In genomic region chr17:75870228-75870627, GRCh38 we compare ENCODE assay signal across 8 cellular contexts. TPM values are rescaled to one million over a fixed set of nuclear protein-coding genes. Genes with fewer than 3 reads are reported as not detected.
DNase-seq lines count a peak whose midpoint lies in the region; ATAC-seq and TF ChIP-seq lines count a peak whose summit lies in the region.
"Not testable (repeated sequence)": the region's sequence is repeated elsewhere in the genome, so short reads cannot be mapped to it uniquely, and the experiment has no call there.

No MANE protein-coding gene starts in this region.

- not testable (repeated sequence) for H3K4me3 Mint-ChIP-seq in T-helper 2 cell treated with Interferon-gamma antibody and Interleukin-4, amounts not matched to agents 5 μg/mL and 100 μg/mL, for 36 hours; neural progenitor cell; stimulated activated effector memory CD8-positive, alpha-beta T cell treated with anti-CD3 and anti-CD28 coated beads, Interleukin-12 subunit alpha, Interleukin-12 subunit beta, amount 100 ng/mL, for 72 hours

- H3K4me1 ChIP-seq in esophagus squamous epithelium (peaks cover 36 to 76% (median 67%) of the 10 kb centered on the region in 3 donors), left lung (peaks cover 20 to 34% of the 10 kb centered on the region in 2 donors), transverse colon (peaks cover 34 to 55% (median 42%) of the 10 kb centered on the region in 4 donors)
- H3K4me1 ChIP-seq in neural progenitor cell = not testable (repeated sequence)

- not testable (repeated sequence) for TF ChIP-seq EP300 in transverse colon (IDR thresholded peaks at IDR 0.05; ENCODE audit: low read depth)

- H3K36me3 Mint-ChIP-seq in T-helper 2 cell treated with Interferon-gamma antibody and Interleukin-4, amounts not matched to agents 5 μg/mL and 100 μg/mL, for 36 hours (ENCODE audit: low read depth); neural progenitor cell; stimulated activated effector memory CD8-positive, alpha-beta T cell treated with anti-CD3 and anti-CD28 coated beads, Interleukin-12 subunit alpha, Interleukin-12 subunit beta, amount 100 ng/mL, for 72 hours: not testable (repeated sequence)

- H3K27me3 Mint-ChIP-seq in T-helper 2 cell treated with Interferon-gamma antibody and Interleukin-4, amounts not matched to agents 5 μg/mL and 100 μg/mL, for 36 hours (ENCODE audit: low read depth); neural progenitor cell (ENCODE audit: insufficient read depth, low read depth): not testable (repeated sequence)

- H3K79me2 ChIP-seq in neural progenitor cell (ENCODE audit: low read depth) = not testable (repeated sequence)

- in situ Hi-C loops in transverse colon (cut with MboI; ENCODE audit: low pct_ligation_motif_present in 1 of 4, low pct_unique_long_range_greater_than_20kb in 1 of 4, low sequenced_read_pairs in 3 of 4) = not testable (repeated sequence)

- not testable (repeated sequence) for TF ChIP-seq CTCF in AG04450 (IDR thresholded peaks at IDR 0.05; ENCODE audit: low read depth, low read length); esophagus squamous epithelium (IDR thresholded peaks at IDR 0.05); left lung (IDR thresholded peaks at IDR 0.05); neural progenitor cell (IDR thresholded peaks at IDR 0.05); transverse colon (IDR thresholded peaks at IDR 0.05)

- CTCF ChIA-PET in AG04450 (lab: Charles Lee) = interaction anchor here (1.0 kb wide), 1 partner anchor 7 kb away, joined by 4 read pairs; no protein-coding TSS in a partner anchor

- H3K4me2 ChIP-seq in neural progenitor cell = not testable (repeated sequence)

- not testable (repeated sequence) for H3K9me3 ChIP-seq in AG04450 (ENCODE audit: control insufficient read depth, insufficient read depth, low read length); esophagus squamous epithelium; left lung; neural progenitor cell (ENCODE audit: low read depth); transverse colon

- H3F3A ChIP-seq in neural progenitor cell (ENCODE audit: low read depth) = not testable (repeated sequence)

- not testable (repeated sequence) for H3K9me3 Mint-ChIP-seq in T-helper 2 cell treated with Interferon-gamma antibody and Interleukin-4, amounts not matched to agents 5 μg/mL and 100 μg/mL, for 36 hours; neural progenitor cell; stimulated activated effector memory CD8-positive, alpha-beta T cell treated with anti-CD3 and anti-CD28 coated beads, Interleukin-12 subunit alpha, Interleukin-12 subunit beta, amount 100 ng/mL, for 72 hours

- not testable (repeated sequence) for ATAC-seq in left lung; stimulated activated effector memory CD8-positive, alpha-beta T cell treated with anti-CD3 and anti-CD28 coated beads, Interleukin-12 subunit alpha, Interleukin-12 subunit beta, amount 100 ng/mL, for 72 hours

- not testable (repeated sequence) for H4K20me1 ChIP-seq in neural progenitor cell (ENCODE audit: low read depth)

- H3K36me3 ChIP-seq in esophagus squamous epithelium (peaks cover 8 to 18% (median 13%) of the 10 kb centered on the region in 3 donors), left lung (peaks cover 0 to 16% of the 10 kb centered on the region in 2 donors)
- H3K36me3 ChIP-seq in neural progenitor cell, transverse colon: not testable (repeated sequence)

- peaks cover 18% of the 10 kb centered on the region for H3K4me1 Mint-ChIP-seq in T-helper 2 cell treated with Interferon-gamma antibody and Interleukin-4, amounts not matched to agents 5 μg/mL and 100 μg/mL, for 36 hours (ENCODE audit: low read depth)
- H3K4me1 Mint-ChIP-seq in neural progenitor cell = peaks cover 26% of the 10 kb centered on the region
- H3K4me1 Mint-ChIP-seq in stimulated activated effector memory CD8-positive, alpha-beta T cell treated with anti-CD3 and anti-CD28 coated beads, Interleukin-12 subunit alpha, Interleukin-12 subunit beta, amount 100 ng/mL, for 72 hours = peaks cover 13% of the 10 kb centered on the region

- intact Hi-C loops in esophagus squamous epithelium (cut with DNase I); left lung (cut with DNase I); transverse colon (cut with DNase I; ENCODE audit: low total_unique reads): not testable (repeated sequence)

- DNase-seq in AG04450 (ENCODE audit: low read depth, low spot score); T-helper 2 cell treated with Interferon-gamma antibody and Interleukin-4, amounts not matched to agents 5 μg/mL and 100 μg/mL, for 36 hours (ENCODE audit: low spot score); caudate nucleus (lab: John Stamatoyannopoulos, UW); esophagus squamous epithelium (lab: John Stamatoyannopoulos, UW); left lung; neural progenitor cell (ENCODE audit: low spot score); stimulated activated effector memory CD8-positive, alpha-beta T cell treated with anti-CD3 and anti-CD28 coated beads, Interleukin-12 subunit alpha, Interleukin-12 subunit beta, amount 100 ng/mL, for 72 hours (ENCODE audit: low spot score in 2 of 2); transverse colon: not testable (repeated sequence)

- not testable (repeated sequence) for TF ChIP-seq POLR2A in esophagus squamous epithelium (IDR thresholded peaks at IDR 0.05); transverse colon (IDR thresholded peaks at IDR 0.05)

- H3K9ac ChIP-seq in neural progenitor cell = not testable (repeated sequence)

- peak overlapping the region; percentile 37 for H3K4me3 ChIP-seq in AG04450 (ENCODE audit: low read depth, low read length)
- H3K4me3 ChIP-seq in esophagus squamous epithelium = peak overlapping the region in 3 of 4 donors; percentile 14 to 60 (median 33)
- not testable (repeated sequence) for H3K4me3 ChIP-seq in left lung, neural progenitor cell
- peak overlapping the region in 2 of 4 donors; percentile 1 to 2 for H3K4me3 ChIP-seq in transverse colon

- 47 to 55% methylated on average over 8 to 10 of the region's 10 CpGs for WGBS in esophagus squamous epithelium, 2 donors
- 68% methylated on average over 10 of the region's 10 CpGs; no CpG with 5 or more reads in 1 of the 2 donors for WGBS in transverse colon (ENCODE audit: low coverage in 1 of 2), 2 donors

- H2AFZ ChIP-seq in neural progenitor cell (replicated peaks) = peak overlapping the region; percentile 75

- not testable (repeated sequence) for H3K27ac ChIP-seq in AG04450 (ENCODE audit: low read depth, low read length); neural progenitor cell
- H3K27ac ChIP-seq in caudate nucleus (ENCODE audit: low read depth, low read length) (peak overlapping the region; percentile 99), esophagus squamous epithelium (peak overlapping the region; percentile 69 to 98 (median 96)), left lung (peak overlapping the region; percentile 67 to 85), transverse colon (peak overlapping the region; percentile 81 to 94 (median 90))

- H3K27ac Mint-ChIP-seq in T-helper 2 cell treated with Interferon-gamma antibody and Interleukin-4, amounts not matched to agents 5 μg/mL and 100 μg/mL, for 36 hours = peak overlapping the region; percentile 21
- peak overlapping the region; percentile 68 for H3K27ac Mint-ChIP-seq in neural progenitor cell
- H3K27ac Mint-ChIP-seq in stimulated activated effector memory CD8-positive, alpha-beta T cell treated with anti-CD3 and anti-CD28 coated beads, Interleukin-12 subunit alpha, Interleukin-12 subunit beta, amount 100 ng/mL, for 72 hours = peak overlapping the region; percentile 4

- H3K27me3 ChIP-seq in AG04450 (ENCODE audit: control insufficient read depth, insufficient read depth, low read length); esophagus squamous epithelium; left lung; neural progenitor cell; transverse colon: not testable (repeated sequence)

- POLR2A ChIA-PET in AG04450 (lab: Yijun Ruan, JAX) = interaction anchor here (1.0 kb wide), 1 partner anchor 15 kb away, joined by 5 read pairs; the partner anchor contains the start of gene WBP2

RNA-seq across cellular contexts. Expression of gene TRIM47, which starts 8.2 kb away (rescaled TPM):
- polyA plus RNA-seq in AG04450 (2011; rRNA removed) = 5.7 and 9.2 TPM in 2 replicates
- polyA minus RNA-seq in AG04450 (2011; rRNA and poly(A)+ RNA removed) = 8.8 and 13.8 TPM in 2 replicates
- total RNA-seq in esophagus squamous epithelium (10 to 100 TPM; 19.5 to 33.4 (median 25.5) TPM), left lung (10 to 100 TPM; 43.0 to 63.8 TPM), neural progenitor cell (ENCODE audit: low replicate concordance) (0.90 and 1.3 TPM in 2 replicates), transverse colon (100 to 1,000 TPM in 1 of 4 donors, 10 to 100 TPM in 3; 38.6 to 118 (median 41.0) TPM)

RNA-seq across cellular contexts. Expression of gene WBP2, which starts 15.1 kb away (rescaled TPM):
- polyA plus RNA-seq in AG04450 (2011; rRNA removed) = 33.3 and 35.3 TPM in 2 replicates
- 30.2 and 36.0 TPM in 2 replicates for polyA minus RNA-seq in AG04450 (2011; rRNA and poly(A)+ RNA removed)
- total RNA-seq in esophagus squamous epithelium = 10 to 100 TPM; 24.9 to 44.2 (median 36.9) TPM
- 100 to 1,000 TPM; 119 to 132 TPM for total RNA-seq in left lung
- 20.9 and 23.8 TPM in 2 replicates for total RNA-seq in neural progenitor cell (ENCODE audit: low replicate concordance)
- total RNA-seq in transverse colon = 10 to 100 TPM; 27.7 to 75.1 (median 56.8) TPM

RNA-seq across cellular contexts. Expression of gene UNC13D, which starts 26.0 kb away (rescaled TPM):
- 0.11 and 0.16 TPM in 2 replicates for polyA plus RNA-seq in AG04450 (2011; rRNA removed)
- 0.14 and 0.56 TPM in 2 replicates for polyA minus RNA-seq in AG04450 (2011; rRNA and poly(A)+ RNA removed)
- total RNA-seq in esophagus squamous epithelium = 10 to 100 TPM; 16.5 to 21.5 (median 16.9) TPM
- total RNA-seq in left lung = 10 to 100 TPM; 60.5 to 91.4 TPM
- 0.09 and 0.96 TPM in 2 replicates for total RNA-seq in neural progenitor cell (ENCODE audit: low replicate concordance)
- total RNA-seq in transverse colon = 10 to 100 TPM in 3 of 4 donors, 1 to 10 TPM in 1; 3.0 to 48.3 (median 16.2) TPM

RNA-seq across cellular contexts. Expression of gene TRIM65, which starts 26.5 kb away (rescaled TPM):
- 6.5 and 8.7 TPM in 2 replicates for polyA plus RNA-seq in AG04450 (2011; rRNA removed)
- 6.3 and 8.6 TPM in 2 replicates for polyA minus RNA-seq in AG04450 (2011; rRNA and poly(A)+ RNA removed)
- total RNA-seq in esophagus squamous epithelium (10 to 100 TPM; 17.3 to 24.6 (median 19.6) TPM), left lung (10 to 100 TPM; 26.3 to 35.1 TPM), neural progenitor cell (ENCODE audit: low replicate concordance) (17.2 and 36.3 TPM in 2 replicates), transverse colon (10 to 100 TPM; 16.8 to 21.7 (median 20.5) TPM)

RNA-seq across cellular contexts. Expression of gene MRPL38, which starts 34.5 kb away (rescaled TPM):
- polyA plus RNA-seq in AG04450 (2011; rRNA removed) = 16.6 and 21.9 TPM in 2 replicates
- polyA minus RNA-seq in AG04450 (2011; rRNA and poly(A)+ RNA removed) = 21.9 and 33.7 TPM in 2 replicates
- 10 to 100 TPM; 40.2 to 49.2 (median 41.0) TPM for total RNA-seq in esophagus squamous epithelium
- total RNA-seq in left lung = 10 to 100 TPM; 80.5 to 81.8 TPM
- total RNA-seq in neural progenitor cell (ENCODE audit: low replicate concordance) = 26.8 and 57.4 TPM in 2 replicates
- total RNA-seq in transverse colon = 100 to 1,000 TPM in 1 of 4 donors, 10 to 100 TPM in 3; 40.6 to 117 (median 48.5) TPM

Comparison
In these comparisons a context has a peak if more than half of its experiments do, and no peak if none do; other contexts are left out.
1. H3K27ac Mint-ChIP-seq: peak in every context shown above with its lines; median percentile 68 in neural progenitor cell; 21 in T-helper 2 cell treated with Interferon-gamma antibody and Interleukin-4, amounts not matched to agents 5 μg/mL and 100 μg/mL, for 36 hours; 4 in stimulated activated effector memory CD8-positive, alpha-beta T cell treated with anti-CD3 and anti-CD28 coated beads, Interleukin-12 subunit alpha, Interleukin-12 subunit beta, amount 100 ng/mL, for 72 hours.